Comparison of ENCODE assay signal across 21 cellular contexts in the genomic region with DNA sequence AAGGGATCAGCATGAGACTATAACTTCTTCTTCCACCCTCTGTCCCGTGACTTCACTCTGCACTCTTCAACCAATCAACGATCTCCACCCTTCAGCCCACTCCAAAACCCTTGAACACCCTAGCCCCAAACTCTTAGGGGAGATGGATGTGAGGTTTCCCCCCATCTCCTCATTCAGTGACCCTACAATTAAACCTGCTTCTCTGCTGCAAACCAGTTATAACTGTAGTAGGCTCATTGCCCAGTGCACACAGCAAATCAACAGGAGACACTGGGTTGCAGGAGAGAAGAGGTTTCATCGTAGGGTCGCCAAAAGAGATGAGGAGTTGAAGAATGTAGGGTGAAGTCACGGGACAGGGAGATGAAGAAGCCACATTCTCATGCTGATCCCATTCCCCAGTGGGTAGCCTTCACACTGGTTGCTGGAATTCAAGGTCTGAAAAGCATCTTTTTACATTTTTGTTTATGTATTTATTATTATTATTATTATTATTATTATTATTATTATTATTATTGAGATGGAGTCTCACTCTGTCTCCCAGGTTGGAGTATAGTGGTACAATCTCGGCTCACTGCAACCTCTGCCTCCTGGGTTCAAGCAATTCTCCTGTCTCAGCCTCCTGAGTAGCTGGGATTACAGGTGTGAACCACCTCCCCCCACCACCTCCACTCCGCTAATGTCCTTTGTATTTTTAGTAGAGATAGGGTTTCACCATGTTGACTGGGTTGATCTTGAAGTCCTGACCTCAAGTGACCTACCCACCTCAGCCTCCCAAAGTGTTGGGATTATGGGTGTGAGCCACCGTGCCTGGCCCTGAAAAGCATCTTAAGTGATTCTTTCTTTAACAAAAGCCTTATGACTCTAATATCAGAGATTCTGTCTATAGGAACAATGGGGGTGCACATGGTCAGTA. TPM values are rescaled to one million over a fixed set of nuclear protein-coding genes. Genes with fewer than 3 reads are reported as not detected.
"Had no signal": no experiment of that assay in that cellular context is flagged by ENCODE, and none has a peak within 500 bp of the region (broad histone marks: within the 10 kb centered on the region; RNA-seq: fewer than 3 reads in every experiment).

No MANE protein-coding gene starts in this region.

- H3K36me3 ChIP-seq: right atrium auricular region, sigmoid colon, thoracic aorta, transverse colon had no signal

- H3K27ac Mint-ChIP-seq: stimulated activated naive B cell treated with anti-CD40 and anti-IgM and Interleukin-4, amounts not matched to agents 10 μg/mL and 1 μg/mL and 100 μg/mL, for 72 hours; stimulated activated naive CD8-positive, alpha-beta T cell treated with anti-CD3 and anti-CD28 coated beads, Interleukin-15, amount 100 ng/mL, for 72 hours had no signal

- H3K4me3 ChIP-seq: hepatocyte, lung, mucosa of descending colon, right atrium auricular region, sigmoid colon, skin epidermis, thoracic aorta, transverse colon had no signal

- H3K4me3 Mint-ChIP-seq: naive thymus-derived CD8-positive, alpha-beta T cell; stimulated activated naive B cell treated with anti-CD40 and anti-IgM and Interleukin-4, amounts not matched to agents 10 μg/mL and 1 μg/mL and 100 μg/mL, for 72 hours; stimulated activated naive CD8-positive, alpha-beta T cell treated with anti-CD3 and anti-CD28 coated beads, Interleukin-15, amount 100 ng/mL, for 72 hours had no signal

- H3K9me3 Mint-ChIP-seq: naive thymus-derived CD8-positive, alpha-beta T cell; stimulated activated naive B cell treated with anti-CD40 and anti-IgM and Interleukin-4, amounts not matched to agents 10 μg/mL and 1 μg/mL and 100 μg/mL, for 72 hours; stimulated activated naive CD8-positive, alpha-beta T cell treated with anti-CD3 and anti-CD28 coated beads, Interleukin-15, amount 100 ng/mL, for 72 hours had no signal

- H3K4me2 ChIP-seq: hepatocyte had no signal

- ATAC-seq: left lobe of liver; mucosa of descending colon; naive thymus-derived CD8-positive, alpha-beta T cell; stimulated activated naive B cell treated with anti-CD40 and anti-IgM and Interleukin-4, amounts not matched to agents 10 μg/mL and 1 μg/mL and 100 μg/mL, for 72 hours; stimulated activated naive CD8-positive, alpha-beta T cell treated with anti-CD3 and anti-CD28 coated beads, Interleukin-15, amount 100 ng/mL, for 72 hours had no signal

- H3K27ac ChIP-seq: hepatocyte, right atrium auricular region, skin epidermis, thoracic aorta, transverse colon had no signal

- H3K9me3 ChIP-seq: mucosa of descending colon, right atrium auricular region, sigmoid colon, thoracic aorta, transverse colon had no signal

- H3K36me3 Mint-ChIP-seq: stimulated activated naive B cell treated with anti-CD40 and anti-IgM and Interleukin-4, amounts not matched to agents 10 μg/mL and 1 μg/mL and 100 μg/mL, for 72 hours had no signal

- H3K79me2 ChIP-seq: hepatocyte had no signal

- DNase-seq: cerebellar nuclear complex; effector CD4-positive, alpha-beta T cell; foreskin melanocyte; head of caudate nucleus; islet precursor cell; mucosa of descending colon; naive thymus-derived CD8-positive, alpha-beta T cell; sigmoid colon; stimulated activated CD4-positive, alpha-beta T cell treated with anti-CD3 and anti-CD28 coated beads, Interleukin-2, amount 100 ng/mL, for 24 hours; stimulated activated CD4-positive, alpha-beta T cell treated with anti-CD3 and anti-CD28 coated beads, Interleukin-4, amount 100 ng/mL, for 4 hours; stimulated activated naive B cell treated with anti-CD40 and anti-IgM and Interleukin-4, amounts not matched to agents 10 μg/mL and 1 μg/mL and 100 μg/mL, for 72 hours; stimulated activated naive CD8-positive, alpha-beta T cell treated with anti-CD3 and anti-CD28 coated beads, Interleukin-15, amount 100 ng/mL, for 72 hours; transverse colon had no signal

- H3K4me1 ChIP-seq: right atrium auricular region had no signal

RNA-seq across cellular contexts. Expression of gene CYP2S1, which starts 5.8 kb away (rescaled TPM):
- total RNA-seq: naive thymus-derived CD8-positive, alpha-beta T cell; osteocyte had no signal
- polyA plus RNA-seq: naive thymus-derived CD8-positive, alpha-beta T cell; neural cell had no signal

RNA-seq across cellular contexts. Expression of gene AXL, which starts 31.8 kb away (rescaled TPM):
- total RNA-seq: naive thymus-derived CD8-positive, alpha-beta T cell had no signal
